Comparison of ENCODE assay signal across 1 cellular context in the genomic region with DNA sequence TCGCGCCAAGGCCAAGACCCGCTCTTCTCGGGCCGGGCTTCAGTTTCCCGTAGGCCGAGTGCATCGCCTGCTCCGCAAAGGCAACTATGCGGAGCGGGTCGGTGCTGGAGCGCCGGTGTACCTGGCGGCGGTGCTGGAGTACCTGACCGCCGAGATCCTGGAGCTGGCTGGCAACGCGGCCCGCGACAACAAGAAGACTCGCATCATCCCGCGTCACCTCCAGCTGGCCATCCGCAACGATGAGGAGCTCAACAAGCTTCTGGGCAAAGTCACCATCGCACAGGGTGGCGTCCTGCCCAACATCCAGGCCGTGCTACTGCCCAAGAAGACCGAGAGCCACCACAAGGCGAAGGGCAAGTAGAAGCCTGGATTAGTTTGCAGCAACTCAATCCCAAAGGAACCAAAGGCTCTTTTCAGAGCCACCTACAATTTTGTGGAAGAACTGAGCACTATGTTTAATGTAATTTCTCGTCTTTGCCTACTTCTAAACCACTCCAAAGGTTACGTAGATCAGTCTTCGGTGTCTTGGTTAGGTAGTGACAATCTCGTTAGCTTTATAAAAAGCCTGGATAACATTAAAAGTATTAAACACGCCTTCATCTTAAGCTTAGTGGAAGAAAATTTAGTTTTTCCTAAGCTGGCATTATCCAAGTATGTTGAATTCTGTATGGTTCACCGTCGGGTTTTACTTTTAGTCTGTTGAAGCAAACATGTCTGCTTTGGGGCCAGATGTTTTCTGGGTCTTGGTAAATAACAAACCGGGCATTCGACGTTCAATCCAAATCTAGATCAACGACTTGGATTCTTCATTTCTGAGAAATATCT.
TF ChIP-seq lines count a peak whose summit lies in the region.

No MANE protein-coding gene starts in this region.

TF ChIP-seq in WTC11, 78 proteins besides CTCF, POLR2A, EP300 and RAD21 (continued from another document):
- TF ChIP-seq, protein P1, sequence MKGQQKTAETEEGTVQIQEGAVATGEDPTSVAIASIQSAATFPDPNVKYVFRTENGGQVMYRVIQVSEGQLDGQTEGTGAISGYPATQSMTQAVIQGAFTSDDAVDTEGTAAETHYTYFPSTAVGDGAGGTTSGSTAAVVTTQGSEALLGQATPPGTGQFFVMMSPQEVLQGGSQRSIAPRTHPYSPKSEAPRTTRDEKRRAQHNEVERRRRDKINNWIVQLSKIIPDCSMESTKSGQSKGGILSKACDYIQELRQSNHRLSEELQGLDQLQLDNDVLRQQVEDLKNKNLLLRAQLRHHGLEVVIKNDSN (CRISPR knock-in tag; IDR thresholded peaks at IDR 0.05), result 0 out of 2 replicates have a peak, but pooled peaks have one; percentile 8
- TF ChIP-seq, protein P2, sequence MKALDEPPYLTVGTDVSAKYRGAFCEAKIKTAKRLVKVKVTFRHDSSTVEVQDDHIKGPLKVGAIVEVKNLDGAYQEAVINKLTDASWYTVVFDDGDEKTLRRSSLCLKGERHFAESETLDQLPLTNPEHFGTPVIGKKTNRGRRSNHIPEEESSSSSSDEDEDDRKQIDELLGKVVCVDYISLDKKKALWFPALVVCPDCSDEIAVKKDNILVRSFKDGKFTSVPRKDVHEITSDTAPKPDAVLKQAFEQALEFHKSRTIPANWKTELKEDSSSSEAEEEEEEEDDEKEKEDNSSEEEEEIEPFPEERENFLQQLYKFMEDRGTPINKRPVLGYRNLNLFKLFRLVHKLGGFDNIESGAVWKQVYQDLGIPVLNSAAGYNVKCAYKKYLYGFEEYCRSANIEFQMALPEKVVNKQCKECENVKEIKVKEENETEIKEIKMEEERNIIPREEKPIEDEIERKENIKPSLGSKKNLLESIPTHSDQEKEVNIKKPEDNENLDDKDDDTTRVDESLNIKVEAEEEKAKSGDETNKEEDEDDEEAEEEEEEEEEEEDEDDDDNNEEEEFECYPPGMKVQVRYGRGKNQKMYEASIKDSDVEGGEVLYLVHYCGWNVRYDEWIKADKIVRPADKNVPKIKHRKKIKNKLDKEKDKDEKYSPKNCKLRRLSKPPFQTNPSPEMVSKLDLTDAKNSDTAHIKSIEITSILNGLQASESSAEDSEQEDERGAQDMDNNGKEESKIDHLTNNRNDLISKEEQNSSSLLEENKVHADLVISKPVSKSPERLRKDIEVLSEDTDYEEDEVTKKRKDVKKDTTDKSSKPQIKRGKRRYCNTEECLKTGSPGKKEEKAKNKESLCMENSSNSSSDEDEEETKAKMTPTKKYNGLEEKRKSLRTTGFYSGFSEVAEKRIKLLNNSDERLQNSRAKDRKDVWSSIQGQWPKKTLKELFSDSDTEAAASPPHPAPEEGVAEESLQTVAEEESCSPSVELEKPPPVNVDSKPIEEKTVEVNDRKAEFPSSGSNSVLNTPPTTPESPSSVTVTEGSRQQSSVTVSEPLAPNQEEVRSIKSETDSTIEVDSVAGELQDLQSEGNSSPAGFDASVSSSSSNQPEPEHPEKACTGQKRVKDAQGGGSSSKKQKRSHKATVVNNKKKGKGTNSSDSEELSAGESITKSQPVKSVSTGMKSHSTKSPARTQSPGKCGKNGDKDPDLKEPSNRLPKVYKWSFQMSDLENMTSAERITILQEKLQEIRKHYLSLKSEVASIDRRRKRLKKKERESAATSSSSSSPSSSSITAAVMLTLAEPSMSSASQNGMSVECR (CRISPR knock-in tag; IDR thresholded peaks at IDR 0.05; ENCODE audit: borderline replicate concordance), result 0 out of 2 replicates have a peak, but pooled peaks have one; percentile 29
- TF ChIP-seq, protein P3, sequence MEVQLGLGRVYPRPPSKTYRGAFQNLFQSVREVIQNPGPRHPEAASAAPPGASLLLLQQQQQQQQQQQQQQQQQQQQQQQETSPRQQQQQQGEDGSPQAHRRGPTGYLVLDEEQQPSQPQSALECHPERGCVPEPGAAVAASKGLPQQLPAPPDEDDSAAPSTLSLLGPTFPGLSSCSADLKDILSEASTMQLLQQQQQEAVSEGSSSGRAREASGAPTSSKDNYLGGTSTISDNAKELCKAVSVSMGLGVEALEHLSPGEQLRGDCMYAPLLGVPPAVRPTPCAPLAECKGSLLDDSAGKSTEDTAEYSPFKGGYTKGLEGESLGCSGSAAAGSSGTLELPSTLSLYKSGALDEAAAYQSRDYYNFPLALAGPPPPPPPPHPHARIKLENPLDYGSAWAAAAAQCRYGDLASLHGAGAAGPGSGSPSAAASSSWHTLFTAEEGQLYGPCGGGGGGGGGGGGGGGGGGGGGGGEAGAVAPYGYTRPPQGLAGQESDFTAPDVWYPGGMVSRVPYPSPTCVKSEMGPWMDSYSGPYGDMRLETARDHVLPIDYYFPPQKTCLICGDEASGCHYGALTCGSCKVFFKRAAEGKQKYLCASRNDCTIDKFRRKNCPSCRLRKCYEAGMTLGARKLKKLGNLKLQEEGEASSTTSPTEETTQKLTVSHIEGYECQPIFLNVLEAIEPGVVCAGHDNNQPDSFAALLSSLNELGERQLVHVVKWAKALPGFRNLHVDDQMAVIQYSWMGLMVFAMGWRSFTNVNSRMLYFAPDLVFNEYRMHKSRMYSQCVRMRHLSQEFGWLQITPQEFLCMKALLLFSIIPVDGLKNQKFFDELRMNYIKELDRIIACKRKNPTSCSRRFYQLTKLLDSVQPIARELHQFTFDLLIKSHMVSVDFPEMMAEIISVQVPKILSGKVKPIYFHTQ (CRISPR knock-in tag; IDR thresholded peaks at IDR 0.05), result peak; percentile 96
- TF ChIP-seq, protein P4, sequence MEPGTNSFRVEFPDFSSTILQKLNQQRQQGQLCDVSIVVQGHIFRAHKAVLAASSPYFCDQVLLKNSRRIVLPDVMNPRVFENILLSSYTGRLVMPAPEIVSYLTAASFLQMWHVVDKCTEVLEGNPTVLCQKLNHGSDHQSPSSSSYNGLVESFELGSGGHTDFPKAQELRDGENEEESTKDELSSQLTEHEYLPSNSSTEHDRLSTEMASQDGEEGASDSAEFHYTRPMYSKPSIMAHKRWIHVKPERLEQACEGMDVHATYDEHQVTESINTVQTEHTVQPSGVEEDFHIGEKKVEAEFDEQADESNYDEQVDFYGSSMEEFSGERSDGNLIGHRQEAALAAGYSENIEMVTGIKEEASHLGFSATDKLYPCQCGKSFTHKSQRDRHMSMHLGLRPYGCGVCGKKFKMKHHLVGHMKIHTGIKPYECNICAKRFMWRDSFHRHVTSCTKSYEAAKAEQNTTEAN (CRISPR knock-in tag; IDR thresholded peaks at IDR 0.05), result 0 out of 2 replicates have a peak, but pooled peaks have one; percentile 8
- TF ChIP-seq, protein P5, sequence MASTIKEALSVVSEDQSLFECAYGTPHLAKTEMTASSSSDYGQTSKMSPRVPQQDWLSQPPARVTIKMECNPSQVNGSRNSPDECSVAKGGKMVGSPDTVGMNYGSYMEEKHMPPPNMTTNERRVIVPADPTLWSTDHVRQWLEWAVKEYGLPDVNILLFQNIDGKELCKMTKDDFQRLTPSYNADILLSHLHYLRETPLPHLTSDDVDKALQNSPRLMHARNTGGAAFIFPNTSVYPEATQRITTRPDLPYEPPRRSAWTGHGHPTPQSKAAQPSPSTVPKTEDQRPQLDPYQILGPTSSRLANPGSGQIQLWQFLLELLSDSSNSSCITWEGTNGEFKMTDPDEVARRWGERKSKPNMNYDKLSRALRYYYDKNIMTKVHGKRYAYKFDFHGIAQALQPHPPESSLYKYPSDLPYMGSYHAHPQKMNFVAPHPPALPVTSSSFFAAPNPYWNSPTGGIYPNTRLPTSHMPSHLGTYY (CRISPR knock-in tag; IDR thresholded peaks at IDR 0.05), result peak; percentile 95
- TF ChIP-seq FOXK1 (CRISPR knock-in tag; IDR thresholded peaks at IDR 0.05), result 0 out of 2 replicates have a peak, but pooled peaks have one; percentile 12
- peak; percentile 97 for TF ChIP-seq EMX1 (CRISPR knock-in tag; IDR thresholded peaks at IDR 0.05)
- peak; percentile 44; the same call in 1 of the 2 replicates for TF ChIP-seq FOXP1 (CRISPR knock-in tag; IDR thresholded peaks at IDR 0.05; ENCODE audit: borderline replicate concordance)
- TF ChIP-seq NFATC4 (CRISPR knock-in tag; IDR thresholded peaks at IDR 0.05), result peak; percentile 95
- TF ChIP-seq ZNF671 (CRISPR knock-in tag; IDR thresholded peaks at IDR 0.05), result peak; percentile 95
